In the genomic region with DNA sequence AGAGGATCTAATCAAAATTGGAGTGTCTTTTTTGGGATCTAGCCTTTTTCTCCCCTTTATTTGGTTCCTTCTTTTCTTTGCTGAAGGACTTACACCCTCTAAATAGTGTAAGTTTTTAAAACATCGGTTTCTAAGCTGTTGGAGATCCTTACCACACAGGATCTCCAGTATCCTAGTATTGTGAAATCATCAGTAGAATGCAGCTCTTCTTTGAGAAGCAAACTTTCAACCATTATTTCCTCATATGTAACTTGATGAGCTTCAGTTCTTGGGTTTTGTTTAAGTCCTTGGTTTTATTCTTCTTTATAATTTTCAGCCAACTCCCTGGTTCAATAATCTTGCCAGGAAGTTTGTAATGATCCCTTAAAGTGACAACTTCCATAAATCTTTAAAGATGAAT, we compare ENCODE assay signal across 23 cellular contexts. TPM values are rescaled to one million over a fixed set of nuclear protein-coding genes. Genes with fewer than 3 reads are reported as not detected.
A peak's percentile ranks its signal among the peaks of the same experiment; 100 is the strongest.
DNase-seq lines count a peak whose midpoint lies in the region; ATAC-seq and TF ChIP-seq lines count a peak whose summit lies in the region.
"Had no signal": no experiment of that assay in that cellular context is flagged by ENCODE, and none has a peak within 500 bp of the region (broad histone marks: within the 10 kb centered on the region; RNA-seq: fewer than 3 reads in every experiment).

No MANE protein-coding gene starts in this region.

- H4K20me1 ChIP-seq in osteoblast (ENCODE audit: insufficient read depth, low read length): no peaks in the 10 kb centered on the region

- DNase-seq in AG10803 (ENCODE audit: low read depth) (peak; percentile 68), Kasumi-1 (lab: John Stamatoyannopoulos, UW) (peak; percentile 36 to 39), dedifferentiated amniotic fluid mesenchymal stem cell (ENCODE audit: extremely low spot score) (peak; percentile 56), osteoblast (ENCODE audit: insufficient read length, low spot score, missing footprints) (no peak)
- DNase-seq in effector CD4-positive, alpha-beta T cell: no peak
- DNase-seq: aorta; CD8-positive, alpha-beta memory T cell; GOT3; naive thymus-derived CD4-positive, alpha-beta T cell; NCI-H1092 treated with DMSO at 0.1 percent for 48 hours; NCI-H2029; NCI-H226; NCI-H748 treated with DMSO at 0.1 percent for 48 hours; OCI-M1; ovary; stimulated activated naive CD4-positive, alpha-beta T cell treated with Interleukin-2 at 50 U/mL for 16 hours; T-helper 9 cell; tibial artery had no signal

- peaks cover 45% of the 10 kb centered on the region for H3K79me2 ChIP-seq in osteoblast (ENCODE audit: insufficient read depth, low read length)

- H3K4me1 ChIP-seq in osteoblast (ENCODE audit: insufficient read depth, low read length): no peaks in the 10 kb centered on the region

- H3K27ac ChIP-seq in osteoblast (ENCODE audit: low read depth, low read length): peak overlapping the region; percentile 43
- H3K27ac ChIP-seq: ovary, tibial artery had no signal

- no peak for ATAC-seq in GM19351 (IDR thresholded peaks at IDR 0.05; ENCODE audit: unreplicated experiment)
- ATAC-seq in GM19035 (IDR thresholded peaks at IDR 0.05; ENCODE audit: unreplicated experiment): no peak
- ATAC-seq: naive thymus-derived CD4-positive, alpha-beta T cell; WTC11 had no signal

- H3K36me3 ChIP-seq in osteoblast (ENCODE audit: insufficient read depth, low read length): peaks cover 84% of the 10 kb centered on the region
- H3K36me3 ChIP-seq: ovary had no signal

- no peaks in the 10 kb centered on the region for H3K9me3 ChIP-seq in osteoblast (ENCODE audit: low read depth, low read length)
- H3K9me3 ChIP-seq: ovary, tibial artery had no signal

- H3K4me2 ChIP-seq in osteoblast (ENCODE audit: insufficient read depth, low read length): no peak overlapping the region

- TF ChIP-seq CTCF in AG10803 (conservative IDR thresholded peaks at IDR 0.05; ENCODE audit: low read length) (no peak), osteoblast (IDR thresholded peaks at IDR 0.05; ENCODE audit: extremely low read depth, low read depth, low read length) (no peak)

- no peak overlapping the region for H2AFZ ChIP-seq in osteoblast (ENCODE audit: low read length)

- H3K27me3 ChIP-seq in osteoblast (ENCODE audit: insufficient read depth, low read length): no peaks in the 10 kb centered on the region
- H3K27me3 ChIP-seq: ovary, tibial artery had no signal

- H3K4me3 ChIP-seq in AG10803 (ENCODE audit: low read length) (no peak overlapping the region), osteoblast (ENCODE audit: insufficient read depth, low read length) (no peak overlapping the region)
- H3K4me3 ChIP-seq: ovary, tibial artery had no signal

RNA-seq across cellular contexts. Expression of a gene that starts 35.0 kb away (rescaled TPM):
- 0.29 TPM in 1 of 2 replicates, not detected in the other for total RNA-seq in osteoblast
- total RNA-seq: HT1080, mesenteric fat pad had no signal

Comparison
In these comparisons a context has a peak if more than half of its experiments do, and no peak if none do; other contexts are left out.
1. DNase-seq: peak in AG10803 (single experiment), Kasumi-1 (2 of 2) and dedifferentiated amniotic fluid mesenchymal stem cell (single experiment); none in osteoblast (single experiment) and effector CD4-positive, alpha-beta T cell (single experiment).